ENCODE assay signal across 9 cellular contexts in genomic region chr1:25821630-25822091, GRCh38. TPM values are rescaled to one million over a fixed set of nuclear protein-coding genes. Genes with fewer than 3 reads are reported as not detected.
DNase-seq lines count a peak whose midpoint lies in the region; ATAC-seq, FAIRE-seq and TF ChIP-seq lines count a peak whose summit lies in the region.
"Had no signal": no experiment of that assay in that cellular context is flagged by ENCODE, and none has a peak within 500 bp of the region (broad histone marks: within the 10 kb centered on the region; RNA-seq: fewer than 3 reads in every experiment).

No MANE protein-coding gene starts in this region.

- H3K36me3 ChIP-seq in GM06990 (ENCODE audit: control insufficient read depth, insufficient read depth, low read length), result peaks cover 5% of the 10 kb centered on the region
- peaks cover 8 to 28% (median 14%) of the 10 kb centered on the region in 4 donors for H3K36me3 ChIP-seq in esophagus muscularis mucosa
- H3K36me3 ChIP-seq in parathyroid adenoma (ENCODE audit: control insufficient read depth, insufficient read depth, low read length), result no peaks in the 10 kb centered on the region

- no peak overlapping the region for H3K9ac ChIP-seq in parathyroid adenoma

- intact Hi-C loops in esophagus muscularis mucosa (cut with DNase I), result loop anchor here (5.0 kb wide), 2 partner anchors 76 to 176 kb away; partner anchors contain the start of gene PAFAH2

- no peak overlapping the region for H2AFZ ChIP-seq in parathyroid adenoma

- TF ChIP-seq CTCF in GM06990 (IDR thresholded peaks at IDR 0.05; ENCODE audit: insufficient read depth, low read length, poor library complexity, severe bottlenecking), result no peak
- no peak for TF ChIP-seq CTCF in esophagus muscularis mucosa (IDR thresholded peaks at IDR 0.05)
- TF ChIP-seq CTCF in parathyroid adenoma (IDR thresholded peaks at IDR 0.05), result no peak

- H3K4me3 ChIP-seq in GM06990 (replicated peaks; ENCODE audit: low read depth, low read length) (peak overlapping the region; percentile 72), esophagus muscularis mucosa (peak overlapping the region; percentile 80 to 91 (median 89)), parathyroid adenoma (ENCODE audit: low read depth, low read length) (peak overlapping the region; percentile 95)

- TF ChIP-seq EP300 in esophagus muscularis mucosa (IDR thresholded peaks at IDR 0.05), result no peak

- H3K79me2 ChIP-seq in parathyroid adenoma, result peaks cover 4% of the 10 kb centered on the region

- no peak for ATAC-seq in GM21825 (IDR thresholded peaks at IDR 0.05; ENCODE audit: unreplicated experiment)

- peak overlapping the region; percentile 98 for H3K4me2 ChIP-seq in parathyroid adenoma (ENCODE audit: low read length)

- 58% methylated on average over 4 of the region's 5 CpGs for WGBS in esophagus muscularis mucosa

- FAIRE-seq in RCC 7860 (lab: Jason Lieb, UNC), result no peak

- H3K9me3 ChIP-seq in esophagus muscularis mucosa (no peaks in the 10 kb centered on the region), parathyroid adenoma (ENCODE audit: control insufficient read depth, low read length) (no peaks in the 10 kb centered on the region)

- no peak for TF ChIP-seq POLR2A in esophagus muscularis mucosa (IDR thresholded peaks at IDR 0.05; ENCODE audit: low read depth)

- H3K4me1 ChIP-seq in esophagus muscularis mucosa, result peaks cover 31 to 69% (median 48%) of the 10 kb centered on the region in 4 donors
- peaks cover 9% of the 10 kb centered on the region for H3K4me1 ChIP-seq in parathyroid adenoma

- no peaks in the 10 kb centered on the region for H3K27me3 ChIP-seq in GM06990 (replicated peaks; ENCODE audit: control insufficient read depth, insufficient read depth, low read length)
- H3K27me3 ChIP-seq in esophagus muscularis mucosa, result no peaks in the 10 kb centered on the region
- H3K27me3 ChIP-seq in parathyroid adenoma (ENCODE audit: control insufficient read depth, insufficient read depth, low read length), result no peaks in the 10 kb centered on the region

- H3K27ac ChIP-seq in esophagus muscularis mucosa (replicated peaks in 1 of 4) (peak overlapping the region; percentile 89 to 96 (median 92)), parathyroid adenoma (peak overlapping the region; percentile 11)

- DNase-seq in GM06990 (ENCODE audit: extremely low read depth, insufficient read length) (no peak), RCC 7860 (ENCODE audit: low spot score) (peak; percentile 35), esophagus muscularis mucosa (ENCODE audit: extremely low spot score) (no peak), MV-4-11 (lab: John Stamatoyannopoulos, UW) (no peak), iPS-NIHi7 (ENCODE audit: extremely low spot score) (no peak)
- no peak for DNase-seq in stimulated activated CD4-positive, alpha-beta T cell treated with anti-CD3 and anti-CD28 coated beads, Interleukin-2, amount 100 ng/mL, for 48 hours
- DNase-seq: NCI-H1436 had no signal

RNA-seq across cellular contexts. Expression of gene MTFR1L, which starts 1.9 kb away (rescaled TPM):
- 100 to 1,000 TPM in 2 of 4 donors, 10 to 100 TPM in 2; 91.1 to 107 (median 101) TPM for total RNA-seq in esophagus muscularis mucosa

RNA-seq across cellular contexts. Expression of gene SELENON, which starts 21.7 kb away (rescaled TPM):
- 10 to 100 TPM; 35.3 to 75.1 (median 50.5) TPM for total RNA-seq in esophagus muscularis mucosa

RNA-seq across cellular contexts. Expression of gene AUNIP, which starts 37.6 kb away (rescaled TPM):
- total RNA-seq in esophagus muscularis mucosa, result not detected

RNA-seq across cellular contexts. Expression of gene PAQR7, which starts 53.8 kb away (rescaled TPM):
- 1 to 10 TPM; 4.6 to 9.3 (median 8.0) TPM for total RNA-seq in esophagus muscularis mucosa
